Comparison of ENCODE assay signal across 12 cellular contexts in genomic region chr12:117213295-117213808, GRCh38. TPM values are rescaled to one million over a fixed set of nuclear protein-coding genes. Genes with fewer than 3 reads are reported as not detected.
A peak's percentile ranks its signal among the peaks of the same experiment; 100 is the strongest.
DNase-seq lines count a peak whose midpoint lies in the region; ATAC-seq and TF ChIP-seq lines count a peak whose summit lies in the region.
"Had no signal": no experiment of that assay in that cellular context is flagged by ENCODE, and none has a peak within 500 bp of the region (broad histone marks: within the 10 kb centered on the region; RNA-seq: fewer than 3 reads in every experiment).

No MANE protein-coding gene starts in this region.

- H2AFZ ChIP-seq in PC-3 (ENCODE audit: low read length), result no peak overlapping the region
- H2AFZ ChIP-seq: GM23248 had no signal

- ATAC-seq in CD8-positive, alpha-beta T cell, result no peak
- ATAC-seq in PC-3 (0 out of 2 replicates have a peak, but pooled peaks have one; percentile 7), GM19467 (IDR thresholded peaks at IDR 0.05; ENCODE audit: unreplicated experiment) (no peak), HG03432 (IDR thresholded peaks at IDR 0.05; ENCODE audit: unreplicated experiment) (no peak)

- no peak overlapping the region for H3K4me2 ChIP-seq in PC-3 (ENCODE audit: low read length)
- H3K4me2 ChIP-seq: BLaER1 treated with 17β-estradiol and CSF1 and Interleukin-3, amounts not matched to agents 10 nM and 100 nM had no signal

- no peaks in the 10 kb centered on the region for H3K9me2 ChIP-seq in PC-3 (replicated peaks; ENCODE audit: low read length)

- in situ Hi-C loops in G401 (cut with HindIII; ENCODE audit: low sequenced_read_pairs), result no loop called here

- no peaks in the 10 kb centered on the region for H4K20me1 ChIP-seq in PC-3 (ENCODE audit: low read length)
- H4K20me1 ChIP-seq: BLaER1 treated with 17β-estradiol and CSF1 and Interleukin-3, amounts not matched to agents 10 nM and 100 nM had no signal

- no peak overlapping the region for H3K4me3 Mint-ChIP-seq in CD8-positive, alpha-beta T cell
- H3K4me3 Mint-ChIP-seq: B cell; CD8-positive, alpha-beta memory T cell had no signal

- intact Hi-C loops in CD8-positive, alpha-beta T cell (cut with DNase I, micrococcal nuclease), result loop anchor here (1.0 to 5.0 kb wide), 3 partner anchors 374 to 639 kb away; no protein-coding TSS in a partner anchor
- intact Hi-C loops in PC-3 (cut with micrococcal nuclease), result loop anchor here (2.0 kb wide), 2 partner anchors 23 to 457 kb away; no protein-coding TSS in a partner anchor

- no peak overlapping the region for H3K27ac ChIP-seq in CD8-positive, alpha-beta T cell (ENCODE audit: low read depth, low read length)
- H3K27ac ChIP-seq in PC-3 (ENCODE audit: low read length), result no peak overlapping the region
- H3K27ac ChIP-seq: BLaER1 treated with 17β-estradiol and CSF1 and Interleukin-3, amounts not matched to agents 10 nM and 100 nM; GM23248 had no signal

- no peaks in the 10 kb centered on the region for H3K9me3 Mint-ChIP-seq in CD8-positive, alpha-beta T cell
- H3K9me3 Mint-ChIP-seq: CD8-positive, alpha-beta memory T cell had no signal

- no peak overlapping the region for H3K4me3 ChIP-seq in CD8-positive, alpha-beta T cell (ENCODE audit: low read depth, low read length)
- H3K4me3 ChIP-seq in PC-3 (ENCODE audit: low read length), result no peak overlapping the region
- H3K4me3 ChIP-seq: BLaER1 treated with 17β-estradiol and CSF1 and Interleukin-3, amounts not matched to agents 10 nM and 100 nM; GM23248; HAP-1 had no signal

- peak overlapping the region; percentile 37 for H3K27ac Mint-ChIP-seq in CD8-positive, alpha-beta T cell
- H3K27ac Mint-ChIP-seq: B cell had no signal

- H3K27me3 ChIP-seq in CD8-positive, alpha-beta T cell (ENCODE audit: insufficient read depth, low read length), result no peaks in the 10 kb centered on the region
- peaks cover 26% of the 10 kb centered on the region for H3K27me3 ChIP-seq in PC-3 (ENCODE audit: low read length)
- H3K27me3 ChIP-seq: BLaER1 treated with 17β-estradiol and CSF1 and Interleukin-3, amounts not matched to agents 10 nM and 100 nM had no signal

- H3K36me3 Mint-ChIP-seq in CD8-positive, alpha-beta T cell, result no peaks in the 10 kb centered on the region

- CTCF ChIA-PET in CD8-positive, alpha-beta T cell (lab: Charles Lee), result interaction anchor here (0.7 to 4.4 kb wide), 13 partner anchors 8 to 637 kb away, joined by 3 to 39 read pairs (median 3); no protein-coding TSS in a partner anchor
- CTCF ChIA-PET in PC-3 (lab: Charles Lee), result interaction anchor here (0.5 to 1.0 kb wide), 2 partner anchors 32 to 624 kb away, joined by 3 to 4 read pairs; no protein-coding TSS in a partner anchor

- no peaks in the 10 kb centered on the region for H3K36me3 ChIP-seq in CD8-positive, alpha-beta T cell (ENCODE audit: insufficient read depth, low read length)
- no peaks in the 10 kb centered on the region for H3K36me3 ChIP-seq in PC-3 (ENCODE audit: low read depth, low read length)
- H3K36me3 ChIP-seq: BLaER1 treated with 17β-estradiol and CSF1 and Interleukin-3, amounts not matched to agents 10 nM and 100 nM; HAP-1 had no signal

- H3F3A ChIP-seq in PC-3 (ENCODE audit: low read length, unreplicated experiment), result no peaks in the 10 kb centered on the region

- no peaks in the 10 kb centered on the region for H3K9me3 ChIP-seq in CD8-positive, alpha-beta T cell (ENCODE audit: low read length)
- no peaks in the 10 kb centered on the region for H3K9me3 ChIP-seq in PC-3 (ENCODE audit: low read length)
- H3K9me3 ChIP-seq: BLaER1 treated with 17β-estradiol and CSF1 and Interleukin-3, amounts not matched to agents 10 nM and 100 nM; HAP-1 had no signal

- POLR2A ChIA-PET in CD8-positive, alpha-beta T cell (lab: Charles Lee), result no interaction called here
- POLR2A ChIA-PET in PC-3 (lab: Charles Lee; ENCODE audit: unreplicated experiment), result no interaction called here

- peaks cover 16% of the 10 kb centered on the region for H3K27me3 Mint-ChIP-seq in CD8-positive, alpha-beta T cell (ENCODE audit: low read depth)

- no peak for TF ChIP-seq CTCF in CD8-positive, alpha-beta T cell (IDR thresholded peaks at IDR 0.05)
- no peak for TF ChIP-seq CTCF in PC-3 (conservative IDR thresholded peaks at IDR 0.05; ENCODE audit: low read depth, low read length)

- DNase-seq in CD8-positive, alpha-beta T cell, result no peak
- DNase-seq in G401 (ENCODE audit: low spot score) (peak; percentile 29), PC-3 (no peak), cerebellum (ENCODE audit: low spot score) (peak; percentile 28), NCI-H1694 (lab: John Stamatoyannopoulos, UW) (no peak)

- H3K4me1 ChIP-seq in CD8-positive, alpha-beta T cell (ENCODE audit: insufficient read depth, low read length), result no peaks in the 10 kb centered on the region
- H3K4me1 ChIP-seq in PC-3 (ENCODE audit: insufficient read depth, low read length), result peaks cover 8% of the 10 kb centered on the region
- H3K4me1 ChIP-seq: BLaER1 treated with 17β-estradiol and CSF1 and Interleukin-3, amounts not matched to agents 10 nM and 100 nM; HAP-1 had no signal

- BruUV-seq in PC-3 (replicated peaks; lab: Mats Ljungman, UMichigan), result no TSS peak

- H3K9ac ChIP-seq in PC-3 (ENCODE audit: low read length), result no peak overlapping the region
- H3K9ac ChIP-seq: BLaER1 treated with 17β-estradiol and CSF1 and Interleukin-3, amounts not matched to agents 10 nM and 100 nM; GM23248 had no signal

- no peaks in the 10 kb centered on the region for H3K4me1 Mint-ChIP-seq in CD8-positive, alpha-beta T cell (ENCODE audit: low read depth)
- H3K4me1 Mint-ChIP-seq: B cell; CD8-positive, alpha-beta memory T cell had no signal

- H3K79me2 ChIP-seq in PC-3 (ENCODE audit: low read length), result no peaks in the 10 kb centered on the region

RNA-seq across cellular contexts. Expression of gene FBXO21, which starts 23.1 kb away (rescaled TPM):
- 10 to 100 TPM; 77.7 to 87.7 TPM for total RNA-seq in CD8-positive, alpha-beta T cell
- 43.5 and 58.9 TPM in 2 replicates for total RNA-seq in G401 (2014; rRNA removed; shearing (Covaris generic))
- total RNA-seq in PC-3 (2014; rRNA removed) (230 and 321 TPM in 2 replicates), cerebellum (148 TPM)

Comparison
In these comparisons a context has a peak if more than half of its experiments do, and no peak if none do; other contexts are left out.
1. DNase-seq: peak in G401 (single experiment) and cerebellum (single experiment); none in CD8-positive, alpha-beta T cell (0 of 7), PC-3 (single experiment) and NCI-H1694 (single experiment).